35 cellular contexts compared by ENCODE assay signal in the genomic region with DNA sequence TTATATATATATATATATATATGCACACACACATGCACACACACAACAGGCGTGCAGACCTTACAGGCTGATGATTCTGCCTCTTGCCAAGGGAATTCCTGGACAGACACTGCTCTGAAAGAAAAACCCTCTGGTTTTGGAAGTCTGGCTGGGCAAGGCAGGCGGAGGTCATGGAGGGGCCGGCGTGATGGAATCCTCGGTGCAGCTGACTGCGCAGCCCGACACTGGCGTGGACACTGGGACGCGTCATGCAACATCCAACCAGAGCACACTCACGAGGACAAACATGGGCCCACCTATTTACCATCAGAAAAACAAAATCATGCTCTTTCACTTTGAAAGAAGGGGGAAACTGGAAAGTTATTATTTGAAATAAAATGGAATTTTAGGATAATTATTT.
"Had no signal": no experiment of that assay in that cellular context is flagged by ENCODE, and none has a peak within 500 bp of the region (broad histone marks: within the 10 kb centered on the region; RNA-seq: fewer than 3 reads in every experiment).

No MANE protein-coding gene starts in this region.

- H3K4me1 Mint-ChIP-seq: activated CD4-positive, alpha-beta memory T cell treated with anti-CD3 and anti-CD28 coated beads, Interleukin-2, amount 10 ng/mL, durations not matched to agents 7 days and 5 days; activated CD8-positive, alpha-beta memory T cell treated with anti-CD3 and anti-CD28 coated beads, Interleukin-2, amount 10 ng/mL, durations not matched to agents 7 days and 5 days; activated naive CD4-positive, alpha-beta T cell treated with anti-CD3 and anti-CD28 coated beads, Interleukin-2, amount 10 ng/mL, durations not matched to agents 7 days and 5 days; central memory CD8-positive, alpha-beta T cell had no signal

- H3K4me3 Mint-ChIP-seq: activated CD4-positive, alpha-beta memory T cell treated with anti-CD3 and anti-CD28 coated beads, Interleukin-2, amount 10 ng/mL, durations not matched to agents 7 days and 5 days; activated CD4-positive, alpha-beta T cell treated with anti-CD3 and anti-CD28 coated beads for 36 hours; activated CD8-positive, alpha-beta memory T cell treated with anti-CD3 and anti-CD28 coated beads, Interleukin-2, amount 10 ng/mL, durations not matched to agents 7 days and 5 days; activated naive CD4-positive, alpha-beta T cell treated with anti-CD3 and anti-CD28 coated beads, Interleukin-2, amount 10 ng/mL, durations not matched to agents 7 days and 5 days; activated naive CD8-positive, alpha-beta T cell; central memory CD8-positive, alpha-beta T cell; T-helper 1 cell treated with Interleukin-12 subunit alpha and Interleukin-12 subunit beta and Interleukin-4 antibody, amounts not matched to agents 30 μg/mL and 1 μg/mL, for 36 hours; T-helper 2 cell treated with Interferon-gamma antibody and Interleukin-4, amounts not matched to agents 5 μg/mL and 100 μg/mL, for 36 hours; WTC11 had no signal

- H3K27ac ChIP-seq: cardiac muscle cell, KMS-11, Peyer's patch, SJSA1 had no signal

- DNase-seq: activated CD4-positive, alpha-beta memory T cell treated with anti-CD3 and anti-CD28 coated beads, Interleukin-2, amount 10 ng/mL, durations not matched to agents 7 days and 5 days; activated CD4-positive, alpha-beta T cell treated with anti-CD3 and anti-CD28 coated beads for 36 hours; activated CD8-positive, alpha-beta memory T cell treated with anti-CD3 and anti-CD28 coated beads for 24 hours; activated CD8-positive, alpha-beta memory T cell treated with anti-CD3 and anti-CD28 coated beads, Interleukin-2, amount 10 ng/mL, durations not matched to agents 7 days and 5 days; activated CD8-positive, alpha-beta memory T cell treated with anti-CD3 and anti-CD28 coated beads, Interleukin-2, amount 50 U/mL, for 48 hours; activated effector memory CD4-positive, alpha-beta T cell treated with Interleukin-2 at 50 U/mL for 16 hours; activated naive CD4-positive, alpha-beta T cell treated with anti-CD3 and anti-CD28 coated beads, Interleukin-2, amount 10 ng/mL, durations not matched to agents 7 days and 5 days; activated T-cell treated with anti-CD3 and anti-CD28 coated beads, Interleukin-2, amount 50 U/mL, for 48 hours; amygdala; MM.1S; MV-4-11; NCI-H1092; NCI-H1436 treated with DMSO at 0.1 percent for 48 hours; NCI-H1694 treated with DMSO at 0.1 percent for 48 hours; NCI-H2029; NCI-H2107; NCI-H2171; NCI-H510A; NCI-H526; NCI-H748 treated with DMSO at 0.1 percent for 48 hours; NK-92 treated with Interleukin-12 subunit alpha and Interleukin-12 subunit beta, amount 100 ng/mL, for 24 hours; PC-3; Peyer's patch; RPMI8226; SHP77 treated with DMSO at 0.1 percent for 48 hours; SK-N-SH had no signal

- ATAC-seq: activated CD4-positive, alpha-beta T cell treated with anti-CD3 and anti-CD28 coated beads for 36 hours; activated CD4-positive, CD25-positive, alpha-beta regulatory T cell treated with anti-CD3 and anti-CD28 coated beads, Interleukin-2, amount 50 U/mL, for 24 hours; activated CD8-positive, alpha-beta memory T cell treated with anti-CD3 and anti-CD28 coated beads, Interleukin-2, amount 10 ng/mL, durations not matched to agents 7 days and 5 days; PC-3 had no signal

- H3K9me3 Mint-ChIP-seq: activated CD4-positive, alpha-beta memory T cell treated with anti-CD3 and anti-CD28 coated beads, Interleukin-2, amount 10 ng/mL, durations not matched to agents 7 days and 5 days; activated naive CD4-positive, alpha-beta T cell treated with anti-CD3 and anti-CD28 coated beads, Interleukin-2, amount 10 ng/mL, durations not matched to agents 7 days and 5 days; central memory CD8-positive, alpha-beta T cell; T-helper 1 cell treated with Interleukin-12 subunit alpha and Interleukin-12 subunit beta and Interleukin-4 antibody, amounts not matched to agents 30 μg/mL and 1 μg/mL, for 36 hours; T-helper 2 cell treated with Interferon-gamma antibody and Interleukin-4, amounts not matched to agents 5 μg/mL and 100 μg/mL, for 36 hours; WTC11 had no signal

- H3K9me3 ChIP-seq: Peyer's patch, SJSA1, SK-N-SH had no signal

- H3K4me1 ChIP-seq: Peyer's patch, SJSA1 had no signal

- H3K27me3 ChIP-seq: cardiac muscle cell, Peyer's patch had no signal

- H3K4me3 ChIP-seq: cardiac muscle cell, Peyer's patch, SJSA1 had no signal

- H3K27me3 Mint-ChIP-seq: activated CD4-positive, alpha-beta memory T cell treated with anti-CD3 and anti-CD28 coated beads, Interleukin-2, amount 10 ng/mL, durations not matched to agents 7 days and 5 days; activated CD8-positive, alpha-beta memory T cell treated with anti-CD3 and anti-CD28 coated beads, Interleukin-2, amount 10 ng/mL, durations not matched to agents 7 days and 5 days had no signal

- H3K36me3 ChIP-seq: cardiac muscle cell, Peyer's patch, SJSA1 had no signal

- H3K27ac Mint-ChIP-seq: activated CD4-positive, alpha-beta memory T cell treated with anti-CD3 and anti-CD28 coated beads, Interleukin-2, amount 10 ng/mL, durations not matched to agents 7 days and 5 days; activated CD4-positive, alpha-beta T cell treated with anti-CD3 and anti-CD28 coated beads for 36 hours; activated CD8-positive, alpha-beta memory T cell treated with anti-CD3 and anti-CD28 coated beads, Interleukin-2, amount 10 ng/mL, durations not matched to agents 7 days and 5 days; activated naive CD4-positive, alpha-beta T cell treated with anti-CD3 and anti-CD28 coated beads, Interleukin-2, amount 10 ng/mL, durations not matched to agents 7 days and 5 days; activated naive CD8-positive, alpha-beta T cell; T-helper 1 cell treated with Interleukin-12 subunit alpha and Interleukin-12 subunit beta and Interleukin-4 antibody, amounts not matched to agents 30 μg/mL and 1 μg/mL, for 36 hours; T-helper 2 cell treated with Interferon-gamma antibody and Interleukin-4, amounts not matched to agents 5 μg/mL and 100 μg/mL, for 36 hours; WTC11 had no signal

- H3K36me3 Mint-ChIP-seq: activated CD8-positive, alpha-beta memory T cell treated with anti-CD3 and anti-CD28 coated beads, Interleukin-2, amount 10 ng/mL, durations not matched to agents 7 days and 5 days; activated naive CD4-positive, alpha-beta T cell treated with anti-CD3 and anti-CD28 coated beads, Interleukin-2, amount 10 ng/mL, durations not matched to agents 7 days and 5 days; activated naive CD8-positive, alpha-beta T cell; WTC11 had no signal
